2 cellular contexts compared by ENCODE assay signal in genomic region chr7:24936121-24936824, GRCh38.
TF ChIP-seq lines count a peak whose summit lies in the region.

No MANE protein-coding gene starts in this region.

TF ChIP-seq in K562, 482 proteins besides CTCF, POLR2A, EP300 and RAD21:
- TF ChIP-seq RFX5 (IDR thresholded peaks at IDR 0.05; ENCODE audit: low read depth, low read length) (no peak), NFIC (IDR thresholded peaks at IDR 0.05) (peak; percentile 34)
TF ChIP-seq in K562: peak in this region for 1.

TF ChIP-seq in HepG2, 621 proteins besides CTCF, POLR2A, EP300 and RAD21:
- TF ChIP-seq ZNF550 (CRISPR knock-in tag; IDR thresholded peaks at IDR 0.05; ENCODE audit: borderline replicate concordance), result no peak
- TF ChIP-seq ZNF792 (CRISPR knock-in tag; IDR thresholded peaks at IDR 0.05), result no peak
- TF ChIP-seq PHF5A (CRISPR knock-in tag; IDR thresholded peaks at IDR 0.05; ENCODE audit: low read depth, unreplicated experiment), result no peak
- no peak for TF ChIP-seq MAFK (conservative IDR thresholded peaks at IDR 0.05 in 1 of 2, IDR thresholded peaks at IDR 0.05 in 1 of 2; ENCODE audit: low read length in 2 of 2)
- TF ChIP-seq CREBL2 (CRISPR knock-in tag; IDR thresholded peaks at IDR 0.05; ENCODE audit: borderline replicate concordance), result no peak
- TF ChIP-seq ZNF598 (CRISPR knock-in tag; IDR thresholded peaks at IDR 0.05; ENCODE audit: borderline replicate concordance), result no peak
- no peak for TF ChIP-seq ONECUT2 (CRISPR knock-in tag; IDR thresholded peaks at IDR 0.05)
- TF ChIP-seq ETV6 (CRISPR knock-in tag; conservative IDR thresholded peaks at IDR 0.05), result no peak
- no peak for TF ChIP-seq NFE2L2 (IDR thresholded peaks at IDR 0.05; ENCODE audit: low read length)
- TF ChIP-seq ZNF589 (CRISPR knock-in tag; conservative IDR thresholded peaks at IDR 0.05), result no peak
- TF ChIP-seq SP4 (CRISPR knock-in tag; IDR thresholded peaks at IDR 0.05), result no peak
- no peak for TF ChIP-seq ZNF17 (CRISPR knock-in tag; IDR thresholded peaks at IDR 0.05)
- no peak for TF ChIP-seq ASH2L (IDR thresholded peaks at IDR 0.05; ENCODE audit: insufficient read length, low read depth, low read length)
